In genomic region chr12:48157889-48158370, GRCh38 we compare ENCODE assay signal across 8 cellular contexts. TPM values are rescaled to one million over a fixed set of nuclear protein-coding genes. Genes with fewer than 3 reads are reported as not detected.
A peak's percentile ranks its signal among the peaks of the same experiment; 100 is the strongest.
DNase-seq lines count a peak whose midpoint lies in the region; ATAC-seq and TF ChIP-seq lines count a peak whose summit lies in the region.

No MANE protein-coding gene starts in this region.

- H3K36me3 ChIP-seq in iPS-15b (ENCODE audit: control insufficient read depth, insufficient read depth, low read length) (no peaks in the 10 kb centered on the region), subcutaneous abdominal adipose tissue (ENCODE audit: control insufficient read depth in 5 of 5, insufficient read depth in 5 of 5, low read length in 5 of 5) (peaks cover 5 to 7% (median 5%) of the 10 kb centered on the region in 5 donors)

- peaks cover 35% of the 10 kb centered on the region for H3K4me1 Mint-ChIP-seq in activated CD4-positive, alpha-beta T cell treated with anti-CD3 and anti-CD28 coated beads for 36 hours
- H3K4me1 Mint-ChIP-seq in activated B cell treated with CpG ODN at 0.5 μM for 24 hours = peaks cover 26% of the 10 kb centered on the region

- H3K27ac ChIP-seq in subcutaneous abdominal adipose tissue (ENCODE audit: low read depth, low read length) = peak overlapping the region; percentile 86

- no peaks in the 10 kb centered on the region for H3K27me3 Mint-ChIP-seq in activated CD4-positive, alpha-beta T cell treated with anti-CD3 and anti-CD28 coated beads for 36 hours
- H3K27me3 Mint-ChIP-seq in activated B cell treated with CpG ODN at 0.5 μM for 24 hours = peaks cover 2% of the 10 kb centered on the region

- TF ChIP-seq CTCF in activated B cell treated with CpG ODN at 0.5 μM for 24 hours (IDR thresholded peaks at IDR 0.05) (no peak), GM10248 (IDR thresholded peaks at IDR 0.05; ENCODE audit: control extremely low read depth, extremely low read depth, low read depth, missing control alignments) (no peak)

- POLR2A ChIA-PET in activated CD4-positive, alpha-beta T cell treated with anti-CD3 and anti-CD28 coated beads for 36 hours (lab: Charles Lee) = interaction anchor here (1.6 to 1.8 kb wide), 3 partner anchors 40 to 273 kb away, joined by 8 to 9 read pairs (median 8); partner anchors contain the start of gene SENP1
- POLR2A ChIA-PET in activated B cell treated with CpG ODN at 0.5 μM for 24 hours (lab: Charles Lee) (interaction anchor here (0.7 to 3.2 kb wide), 12 partner anchors 13 to 524 kb away, joined by 3 to 61 read pairs (median 6); partner anchors contain the start of genes CCDC184, KANSL2, PFKM and SENP1), GM10248 (lab: Yijun Ruan, JAX) (interaction anchor here (0.8 kb wide), 2 partner anchors 32 to 417 kb away, joined by 3 read pairs; no protein-coding TSS in a partner anchor)

- H3K27ac Mint-ChIP-seq in activated CD4-positive, alpha-beta T cell treated with anti-CD3 and anti-CD28 coated beads for 36 hours = peak overlapping the region; percentile 94
- H3K27ac Mint-ChIP-seq in activated B cell treated with CpG ODN at 0.5 μM for 24 hours = peak overlapping the region; percentile 97

- peak overlapping the region; percentile 88 for H3K4me3 Mint-ChIP-seq in activated CD4-positive, alpha-beta T cell treated with anti-CD3 and anti-CD28 coated beads for 36 hours
- H3K4me3 Mint-ChIP-seq in activated B cell treated with CpG ODN at 0.5 μM for 24 hours = peak overlapping the region; percentile 96

- H3K36me3 Mint-ChIP-seq in activated CD4-positive, alpha-beta T cell treated with anti-CD3 and anti-CD28 coated beads for 36 hours (ENCODE audit: low read depth) = peaks cover 5% of the 10 kb centered on the region
- peaks cover 13% of the 10 kb centered on the region for H3K36me3 Mint-ChIP-seq in activated B cell treated with CpG ODN at 0.5 μM for 24 hours (ENCODE audit: low read depth)

- peak; percentile 20 for ATAC-seq in activated CD4-positive, alpha-beta T cell treated with anti-CD3 and anti-CD28 coated beads for 36 hours
- no peak for ATAC-seq in activated B cell treated with CpG ODN at 0.5 μM for 24 hours (ENCODE audit: low read depth)

- H3K4me1 ChIP-seq in iPS-15b (ENCODE audit: control insufficient read depth, insufficient read depth, low read length) = no peaks in the 10 kb centered on the region
- H3K4me1 ChIP-seq in subcutaneous abdominal adipose tissue (ENCODE audit: control insufficient read depth in 5 of 5, insufficient read depth in 5 of 5, low read length in 5 of 5) = peaks cover 0 to 22% (median 16%) of the 10 kb centered on the region in 5 donors

- H3K9me3 ChIP-seq in iPS-15b (ENCODE audit: control insufficient read depth, insufficient read depth, low read length) (no peaks in the 10 kb centered on the region), subcutaneous abdominal adipose tissue (ENCODE audit: control insufficient read depth in 5 of 5, low read length in 5 of 5) (no peaks in the 10 kb centered on the region)

- H3K9ac ChIP-seq in iPS-15b (ENCODE audit: low read depth, low read length) = peak overlapping the region; percentile 51
- peak overlapping the region; percentile 14 to 89 (median 71) for H3K9ac ChIP-seq in subcutaneous abdominal adipose tissue (ENCODE audit: low read length in 5 of 5)

- no peaks in the 10 kb centered on the region for H3K9me3 Mint-ChIP-seq in activated CD4-positive, alpha-beta T cell treated with anti-CD3 and anti-CD28 coated beads for 36 hours (ENCODE audit: low read depth)
- H3K9me3 Mint-ChIP-seq in activated B cell treated with CpG ODN at 0.5 μM for 24 hours = no peaks in the 10 kb centered on the region

- CTCF ChIA-PET in activated CD4-positive, alpha-beta T cell treated with anti-CD3 and anti-CD28 coated beads for 36 hours (lab: Charles Lee) = interaction anchor here (0.7 to 2.6 kb wide), 12 partner anchors 8 to 195 kb away, joined by 3 to 12 read pairs (median 4); partner anchors contain the start of genes CCDC184, PFKM, SENP1 and TMEM106C
- CTCF ChIA-PET in activated B cell treated with CpG ODN at 0.5 μM for 24 hours (lab: Charles Lee) (interaction anchor here (0.8 to 1.5 kb wide), 10 partner anchors 8 to 75 kb away, joined by 3 to 8 read pairs (median 3); partner anchors contain the start of genes CCDC184, PFKM and SENP1), GM10248 (lab: Yijun Ruan, JAX) (interaction anchor here (0.6 to 1.8 kb wide), 19 partner anchors 8 to 464 kb away, joined by 3 to 11 read pairs (median 4); no protein-coding TSS in a partner anchor)

- DNase-seq in activated CD4-positive, alpha-beta T cell treated with anti-CD3 and anti-CD28 coated beads for 36 hours = peak; percentile 48
- no peak for DNase-seq in activated CD4-positive, alpha-beta T cell treated with anti-CD3 and anti-CD28 coated beads for 1 hour
- DNase-seq in activated B cell treated with CpG ODN at 0.5 μM for 24 hours = no peak
- no peak for DNase-seq in AG08395 (ENCODE audit: low spot score)
- no peak for DNase-seq in ecto neural progenitor cell (ENCODE audit: low spot score)
- DNase-seq in GM10248 (ENCODE audit: extremely low spot score) = no peak

- H3K4me3 ChIP-seq in iPS-15b (ENCODE audit: low read depth, low read length) (peak overlapping the region; percentile 98), subcutaneous abdominal adipose tissue (ENCODE audit: low read depth in 1 of 5, low read length in 5 of 5) (peak overlapping the region; percentile 73 to 99 (median 97))

- H3K27me3 ChIP-seq in iPS-15b (ENCODE audit: control insufficient read depth, insufficient read depth, low read length) (no peaks in the 10 kb centered on the region), subcutaneous abdominal adipose tissue (ENCODE audit: control insufficient read depth in 5 of 5, insufficient read depth in 4 of 5, low read length in 5 of 5) (no peaks in the 10 kb centered on the region)

- intact Hi-C loops in activated CD4-positive, alpha-beta T cell treated with anti-CD3 and anti-CD28 coated beads for 36 hours (cut with DNase I, micrococcal nuclease) = loop anchor here (1.0 to 5.0 kb wide), 14 partner anchors 25 to 799 kb away; partner anchors contain the start of genes CCDC184 (in 2 of the 2), SENP1 (in 2 of the 2), TMEM106C (in 2 of the 2) and VDR (in 2 of the 2)
- intact Hi-C loops in activated B cell treated with CpG ODN at 0.5 μM for 24 hours (cut with micrococcal nuclease) = loop anchor here (1.0 to 5.0 kb wide), 9 partner anchors 25 to 559 kb away; partner anchors contain the start of genes CCDC184, CCNT1, PFKM and SENP1

RNA-seq across cellular contexts. Expression of gene ASB8, which starts 0.6 kb away (rescaled TPM):
- total RNA-seq in activated CD4-positive, alpha-beta T cell treated with anti-CD3 and anti-CD28 coated beads for 36 hours = 10 to 100 TPM; 28.8 to 33.0 TPM
- total RNA-seq in activated B cell treated with CpG ODN at 0.5 μM for 24 hours = 40.0 and 43.6 TPM in 2 replicates

RNA-seq across cellular contexts. Expression of gene CCDC184, which starts 25.5 kb away (rescaled TPM):
- total RNA-seq in activated CD4-positive, alpha-beta T cell treated with anti-CD3 and anti-CD28 coated beads for 36 hours = under 1 TPM; 0.25 to 0.37 TPM
- 0.18 and 0.29 TPM in 2 replicates for total RNA-seq in activated B cell treated with CpG ODN at 0.5 μM for 24 hours

RNA-seq across cellular contexts. Expression of gene PFKM, which starts 38.8 kb away (rescaled TPM):
- total RNA-seq in activated CD4-positive, alpha-beta T cell treated with anti-CD3 and anti-CD28 coated beads for 36 hours = 10 to 100 TPM; 53.2 to 79.6 TPM
- 44.7 and 49.2 TPM in 2 replicates for total RNA-seq in activated B cell treated with CpG ODN at 0.5 μM for 24 hours

RNA-seq across cellular contexts. Expression of gene OR10AD1, which starts 45.2 kb away (rescaled TPM):
- not detected for total RNA-seq in activated CD4-positive, alpha-beta T cell treated with anti-CD3 and anti-CD28 coated beads for 36 hours
- total RNA-seq in activated B cell treated with CpG ODN at 0.5 μM for 24 hours = not detected in 2 replicates

RNA-seq across cellular contexts. Expression of gene SENP1, which starts 52.1 kb away (rescaled TPM):
- 10 to 100 TPM; 44.4 to 61.8 TPM for total RNA-seq in activated CD4-positive, alpha-beta T cell treated with anti-CD3 and anti-CD28 coated beads for 36 hours
- total RNA-seq in activated B cell treated with CpG ODN at 0.5 μM for 24 hours = 42.8 and 43.2 TPM in 2 replicates
